ENCODE assay signal across 1 cellular context in the genomic region with DNA sequence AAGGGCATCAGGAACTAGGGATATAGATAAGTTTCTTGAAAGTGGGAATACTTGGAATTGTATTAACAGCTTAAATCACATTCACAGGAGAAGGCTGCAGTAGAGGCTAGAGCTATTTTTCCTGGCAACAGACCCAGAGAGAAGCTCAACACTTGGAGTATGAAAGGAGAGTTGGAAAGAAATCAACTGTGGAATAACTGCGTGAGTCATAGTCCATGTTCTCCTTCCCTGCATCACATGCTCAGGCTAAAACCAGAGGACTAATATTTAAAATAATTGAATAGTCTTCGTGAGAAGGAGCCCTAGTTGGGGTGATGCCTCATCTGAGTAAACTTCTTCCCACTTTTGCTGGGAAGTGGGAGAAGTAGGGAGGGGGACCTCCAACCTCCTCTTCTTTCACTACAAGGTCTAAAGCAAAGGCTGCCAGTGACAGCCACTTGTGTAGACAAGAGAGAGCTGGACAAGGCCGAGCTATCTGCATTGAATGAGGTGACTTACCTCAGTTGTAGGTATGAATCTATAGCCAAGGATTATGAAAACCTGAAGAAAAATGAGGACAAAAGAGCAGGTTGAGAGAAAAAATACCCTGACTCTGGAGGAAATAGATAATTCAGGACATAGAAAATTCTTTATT.
A peak's percentile ranks its signal among the peaks of the same experiment; 100 is the strongest.
TF ChIP-seq lines count a peak whose summit lies in the region.

No MANE protein-coding gene starts in this region.

TF ChIP-seq in IMR-90, 13 proteins besides CTCF, POLR2A, EP300 and RAD21 (continued from another document):
- TF ChIP-seq, protein P1, sequence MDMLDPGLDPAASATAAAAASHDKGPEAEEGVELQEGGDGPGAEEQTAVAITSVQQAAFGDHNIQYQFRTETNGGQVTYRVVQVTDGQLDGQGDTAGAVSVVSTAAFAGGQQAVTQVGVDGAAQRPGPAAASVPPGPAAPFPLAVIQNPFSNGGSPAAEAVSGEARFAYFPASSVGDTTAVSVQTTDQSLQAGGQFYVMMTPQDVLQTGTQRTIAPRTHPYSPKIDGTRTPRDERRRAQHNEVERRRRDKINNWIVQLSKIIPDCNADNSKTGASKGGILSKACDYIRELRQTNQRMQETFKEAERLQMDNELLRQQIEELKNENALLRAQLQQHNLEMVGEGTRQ (IDR thresholded peaks at IDR 0.05; ENCODE audit: low read depth, low read length): peak; percentile 88
- TF ChIP-seq, protein P2, sequence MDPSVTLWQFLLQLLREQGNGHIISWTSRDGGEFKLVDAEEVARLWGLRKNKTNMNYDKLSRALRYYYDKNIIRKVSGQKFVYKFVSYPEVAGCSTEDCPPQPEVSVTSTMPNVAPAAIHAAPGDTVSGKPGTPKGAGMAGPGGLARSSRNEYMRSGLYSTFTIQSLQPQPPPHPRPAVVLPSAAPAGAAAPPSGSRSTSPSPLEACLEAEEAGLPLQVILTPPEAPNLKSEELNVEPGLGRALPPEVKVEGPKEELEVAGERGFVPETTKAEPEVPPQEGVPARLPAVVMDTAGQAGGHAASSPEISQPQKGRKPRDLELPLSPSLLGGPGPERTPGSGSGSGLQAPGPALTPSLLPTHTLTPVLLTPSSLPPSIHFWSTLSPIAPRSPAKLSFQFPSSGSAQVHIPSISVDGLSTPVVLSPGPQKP (IDR thresholded peaks at IDR 0.05; ENCODE audit: borderline replicate concordance, low read depth, low read length): no peak
- TF ChIP-seq FOS (IDR thresholded peaks at IDR 0.05; ENCODE audit: low read depth, low read length): peak; percentile 82
- TF ChIP-seq MAZ (IDR thresholded peaks at IDR 0.05; ENCODE audit: borderline replicate concordance, low read depth, low read length): 0 out of 2 replicates have a peak, but pooled peaks have one; percentile 34
- no peak for TF ChIP-seq RFX5 (IDR thresholded peaks at IDR 0.05; ENCODE audit: low read depth, low read length)
- no peak for TF ChIP-seq MAFK (IDR thresholded peaks at IDR 0.05; ENCODE audit: low read depth, low read length)
- no peak for TF ChIP-seq SMC3 (IDR thresholded peaks at IDR 0.05; ENCODE audit: low read depth, low read length)
- no peak for TF ChIP-seq CHD1 (IDR thresholded peaks at IDR 0.05; ENCODE audit: low read depth, low read length)
